1 cellular context compared by ENCODE assay signal in the genomic region with DNA sequence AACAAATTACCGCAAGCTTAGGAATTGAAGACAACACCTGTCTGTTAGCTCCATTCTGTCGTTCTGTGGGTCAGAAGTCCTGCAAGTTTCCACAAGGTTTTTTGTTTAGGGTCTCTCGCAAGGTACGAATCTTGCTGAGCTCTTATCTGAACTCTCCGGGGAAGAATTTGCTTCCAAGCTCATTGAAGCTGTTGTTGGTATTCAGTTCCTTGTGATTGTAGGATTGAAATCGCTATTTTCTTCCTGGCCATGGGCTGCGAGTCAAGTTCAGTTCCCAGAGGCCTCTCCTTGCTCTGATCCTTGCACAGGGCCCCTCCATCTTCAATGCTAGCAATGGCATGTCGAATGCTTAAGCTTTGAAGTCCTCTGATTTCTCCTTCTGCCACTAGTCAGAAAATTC.
TF ChIP-seq lines count a peak whose summit lies in the region.

No MANE protein-coding gene starts in this region.

TF ChIP-seq in H1, 55 proteins besides CTCF, POLR2A, EP300 and RAD21:
- TF ChIP-seq SRF (IDR thresholded peaks at IDR 0.05; ENCODE audit: low read depth, low read length) (no peak), GTF2F1 (IDR thresholded peaks at IDR 0.05; ENCODE audit: borderline replicate concordance, low read depth, low read length) (no peak), BRCA1 (IDR thresholded peaks at IDR 0.05; ENCODE audit: low read depth, low read length) (no peak), BACH1 (IDR thresholded peaks at IDR 0.05; ENCODE audit: low read length) (no peak), FOSL1 (IDR thresholded peaks at IDR 0.05; ENCODE audit: insufficient read depth, low read depth, low read length) (no peak), RNF2 (IDR thresholded peaks at IDR 0.05; ENCODE audit: borderline replicate concordance, low read depth, low read length, missing control alignments, poor library complexity, severe bottlenecking) (no peak), EZH2 (IDR thresholded peaks at IDR 0.05; ENCODE audit: low read depth, low read length, severe bottlenecking) (no peak), ASH2L (IDR thresholded peaks at IDR 0.05; ENCODE audit: low read length) (no peak), RFX5 (IDR thresholded peaks at IDR 0.05; ENCODE audit: borderline replicate concordance, low read depth, low read length) (no peak)
- TF ChIP-seq, protein P1, sequence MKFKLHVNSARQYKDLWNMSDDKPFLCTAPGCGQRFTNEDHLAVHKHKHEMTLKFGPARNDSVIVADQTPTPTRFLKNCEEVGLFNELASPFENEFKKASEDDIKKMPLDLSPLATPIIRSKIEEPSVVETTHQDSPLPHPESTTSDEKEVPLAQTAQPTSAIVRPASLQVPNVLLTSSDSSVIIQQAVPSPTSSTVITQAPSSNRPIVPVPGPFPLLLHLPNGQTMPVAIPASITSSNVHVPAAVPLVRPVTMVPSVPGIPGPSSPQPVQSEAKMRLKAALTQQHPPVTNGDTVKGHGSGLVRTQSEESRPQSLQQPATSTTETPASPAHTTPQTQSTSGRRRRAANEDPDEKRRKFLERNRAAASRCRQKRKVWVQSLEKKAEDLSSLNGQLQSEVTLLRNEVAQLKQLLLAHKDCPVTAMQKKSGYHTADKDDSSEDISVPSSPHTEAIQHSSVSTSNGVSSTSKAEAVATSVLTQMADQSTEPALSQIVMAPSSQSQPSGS (IDR thresholded peaks at IDR 0.05; ENCODE audit: low read length): no peak
- TF ChIP-seq, protein P2, sequence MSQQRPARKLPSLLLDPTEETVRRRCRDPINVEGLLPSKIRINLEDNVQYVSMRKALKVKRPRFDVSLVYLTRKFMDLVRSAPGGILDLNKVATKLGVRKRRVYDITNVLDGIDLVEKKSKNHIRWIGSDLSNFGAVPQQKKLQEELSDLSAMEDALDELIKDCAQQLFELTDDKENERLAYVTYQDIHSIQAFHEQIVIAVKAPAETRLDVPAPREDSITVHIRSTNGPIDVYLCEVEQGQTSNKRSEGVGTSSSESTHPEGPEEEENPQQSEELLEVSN (IDR thresholded peaks at IDR 0.05): no peak
- TF ChIP-seq, protein P3, sequence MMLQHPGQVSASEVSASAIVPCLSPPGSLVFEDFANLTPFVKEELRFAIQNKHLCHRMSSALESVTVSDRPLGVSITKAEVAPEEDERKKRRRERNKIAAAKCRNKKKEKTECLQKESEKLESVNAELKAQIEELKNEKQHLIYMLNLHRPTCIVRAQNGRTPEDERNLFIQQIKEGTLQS (IDR thresholded peaks at IDR 0.05; ENCODE audit: insufficient read depth, low read depth, low read length): no peak
TF ChIP-seq in H1: peak in this region for 0.
